19 cellular contexts compared by ENCODE assay signal in the genomic region with DNA sequence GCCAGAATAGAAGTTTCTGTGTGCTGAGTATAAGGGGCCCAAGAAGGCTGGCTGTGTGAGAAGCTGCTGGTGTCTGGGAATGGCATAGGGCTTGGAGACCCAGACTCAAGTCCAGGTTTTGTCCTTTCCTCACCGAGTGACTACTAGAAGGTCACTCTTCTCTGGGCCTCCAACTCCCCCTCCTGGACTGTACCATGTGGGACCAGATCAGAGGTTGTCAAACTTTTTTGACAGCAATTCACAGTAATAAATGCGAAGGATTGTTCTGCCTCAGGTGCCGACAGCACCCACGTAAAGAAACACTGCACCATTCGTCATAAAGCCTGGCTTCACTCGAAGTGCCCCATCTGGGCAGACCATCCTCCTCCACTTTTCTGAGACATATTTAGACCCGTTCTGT. TPM values are rescaled to one million over a fixed set of nuclear protein-coding genes. Genes with fewer than 3 reads are reported as not detected.
DNase-seq lines count a peak whose midpoint lies in the region; ATAC-seq and TF ChIP-seq lines count a peak whose summit lies in the region.
"Had no signal": no experiment of that assay in that cellular context is flagged by ENCODE, and none has a peak within 500 bp of the region (broad histone marks: within the 10 kb centered on the region; RNA-seq: fewer than 3 reads in every experiment).

No MANE protein-coding gene starts in this region.

- H4K20me1 ChIP-seq in BLaER1 treated with 17β-estradiol and CSF1 and Interleukin-3, amounts not matched to agents 10 nM and 100 nM, result no peaks in the 10 kb centered on the region

- H2BK5ac ChIP-seq in neuronal stem cell (ENCODE audit: low read length), result peak overlapping the region; percentile 2

- H4K91ac ChIP-seq in neuronal stem cell (ENCODE audit: low read depth, low read length, poor library complexity), result no peak overlapping the region

- ATAC-seq in right cardiac atrium, result no peak

- no peaks in the 10 kb centered on the region for H3K9me3 ChIP-seq in BLaER1 treated with 17β-estradiol and CSF1 and Interleukin-3, amounts not matched to agents 10 nM and 100 nM (replicated peaks in 1 of 11)
- no peaks in the 10 kb centered on the region for H3K9me3 ChIP-seq in SJCRH30 (replicated peaks)
- no peaks in the 10 kb centered on the region for H3K9me3 ChIP-seq in neuronal stem cell (replicated peaks in 1 of 2; ENCODE audit: control insufficient read depth in 2 of 2, insufficient read depth in 1 of 2, low read depth in 1 of 2, low read length in 2 of 2)
- no peaks in the 10 kb centered on the region for H3K9me3 ChIP-seq in right cardiac atrium (ENCODE audit: control insufficient read depth, low read length)
- H3K9me3 ChIP-seq: HAP-1 had no signal

- peak overlapping the region in 6 of 11 experiments; percentile 39 to 81 (median 79); a peak in 12 of 22 replicates for H3K27ac ChIP-seq in BLaER1 treated with 17β-estradiol and CSF1 and Interleukin-3, amounts not matched to agents 10 nM and 100 nM
- H3K27ac ChIP-seq in SJCRH30 (peak overlapping the region; percentile 98), neuronal stem cell (replicated peaks; ENCODE audit: low read length) (no peak overlapping the region), right cardiac atrium (ENCODE audit: low read length) (no peak overlapping the region)

- no peak overlapping the region for H3K14ac ChIP-seq in neuronal stem cell (ENCODE audit: low read length)

- no peaks in the 10 kb centered on the region for H3K79me1 ChIP-seq in neuronal stem cell (ENCODE audit: low read depth, low read length)

- intact Hi-C loops in right cardiac atrium (cut with DNase I), result no loop called here

- no peak overlapping the region for H2BK15ac ChIP-seq in neuronal stem cell (ENCODE audit: low read length)

- H3K4me1 ChIP-seq in BLaER1 treated with 17β-estradiol and CSF1 and Interleukin-3, amounts not matched to agents 10 nM and 100 nM, result peaks cover 42 to 69% (median 52%) of the 10 kb centered on the region in 10 experiments
- peaks cover 57% of the 10 kb centered on the region for H3K4me1 ChIP-seq in SJCRH30
- peaks cover 0 to 13% of the 10 kb centered on the region in 2 donors for H3K4me1 ChIP-seq in neuronal stem cell (ENCODE audit: control insufficient read depth in 2 of 2, insufficient read depth in 1 of 2, low read depth in 1 of 2, low read length in 2 of 2)
- H3K4me1 ChIP-seq in right cardiac atrium (ENCODE audit: control insufficient read depth, insufficient read depth, low read length), result peaks cover 11% of the 10 kb centered on the region

- no peak overlapping the region for H2BK120ac ChIP-seq in neuronal stem cell (ENCODE audit: low read depth, low read length)

- peaks cover 0 to 3% (median 0%) of the 10 kb centered on the region in 11 experiments; a peak in 1 of 22 replicates for H3K27me3 ChIP-seq in BLaER1 treated with 17β-estradiol and CSF1 and Interleukin-3, amounts not matched to agents 10 nM and 100 nM
- H3K27me3 ChIP-seq in SJCRH30 (no peaks in the 10 kb centered on the region), neuronal stem cell (ENCODE audit: control insufficient read depth in 3 of 3, insufficient read depth in 3 of 3, low read depth in 1 of 3, low read length in 3 of 3) (peaks cover 0 to 41% (median 0%) of the 10 kb centered on the region in 3 experiments), right cardiac atrium (ENCODE audit: control insufficient read depth, insufficient read depth) (no peaks in the 10 kb centered on the region)

- H2AFZ ChIP-seq in neuronal stem cell (ENCODE audit: low read length), result no peak overlapping the region

- no CpG with 5 or more reads among the region's 7 CpGs for WGBS in neuronal stem cell (ENCODE audit: extremely low coverage in 2 of 2, insufficient read length in 2 of 2, insufficient replicate concordance in 1 of 2), 2 donors
- 87% methylated on average over 7 of the region's 7 CpGs for WGBS in right cardiac atrium

- no peak overlapping the region for H3K23ac ChIP-seq in neuronal stem cell (ENCODE audit: low read depth, low read length, poor library complexity)

- H4K8ac ChIP-seq in neuronal stem cell (ENCODE audit: low read depth, low read length), result no peak overlapping the region

- peak; percentile 21 for TF ChIP-seq CTCF in epithelial cell of proximal tubule (conservative IDR thresholded peaks at IDR 0.05; ENCODE audit: low read depth, low read length)

- DNase-seq in SJCRH30, result no peak
- DNase-seq in epithelial cell of proximal tubule (ENCODE audit: low read depth), result no peak
- no peak for DNase-seq in neuronal stem cell (ENCODE audit: low spot score)
- DNase-seq in right cardiac atrium, result no peak
- no peak for DNase-seq in stimulated activated CD4-positive, alpha-beta T cell treated with anti-CD3 and anti-CD28 coated beads, Interleukin-12 subunit alpha, Interleukin-12 subunit beta, amount 100 ng/mL, for 4 hours
- DNase-seq in activated T-cell treated with anti-CD3 and anti-CD28 coated beads, Interleukin-2, amount 50 U/mL, for 1 hour, result no peak
- DNase-seq in NCI-H2171 treated with DMSO at 0.1 percent for 48 hours (lab: John Stamatoyannopoulos, UW), result no peak
- DNase-seq: COR-L47; DMS153; IMR-90; NCI-H146; NCI-H345; NCI-H526 treated with DMSO at 0.1 percent for 48 hours; NK-92 treated with Interleukin-12 subunit alpha and Interleukin-12 subunit beta, amount 100 ng/mL, for 24 hours; OCI-M1 had no signal

- H3K18ac ChIP-seq in neuronal stem cell (ENCODE audit: low read length), result no peak overlapping the region

- H3K36me3 ChIP-seq in BLaER1 treated with 17β-estradiol and CSF1 and Interleukin-3, amounts not matched to agents 10 nM and 100 nM, result no peaks in the 10 kb centered on the region
- H3K36me3 ChIP-seq in SJCRH30 (no peaks in the 10 kb centered on the region), neuronal stem cell (replicated peaks in 1 of 2; ENCODE audit: control insufficient read depth in 2 of 2, insufficient read depth in 2 of 2, low read length in 2 of 2) (no peaks in the 10 kb centered on the region)
- H3K36me3 ChIP-seq: HAP-1 had no signal

- H3K4me2 ChIP-seq in BLaER1 treated with 17β-estradiol and CSF1 and Interleukin-3, amounts not matched to agents 10 nM and 100 nM, result peak overlapping the region; percentile 35 to 96 (median 78); a peak in 19 of 22 replicates
- no peak overlapping the region for H3K4me2 ChIP-seq in neuronal stem cell (ENCODE audit: insufficient read depth, low read length, poor library complexity, severe bottlenecking)

- H3K9ac ChIP-seq in BLaER1 treated with 17β-estradiol and CSF1 and Interleukin-3, amounts not matched to agents 10 nM and 100 nM, result peak overlapping the region in 5 of 11 experiments; percentile 35 to 67 (median 55); a peak in 7 of 22 replicates
- no peak overlapping the region for H3K9ac ChIP-seq in neuronal stem cell (ENCODE audit: low read depth, low read length, poor library complexity)

- H3K4me3 ChIP-seq in BLaER1 treated with 17β-estradiol and CSF1 and Interleukin-3, amounts not matched to agents 10 nM and 100 nM, result no peak overlapping the region
- H3K4me3 ChIP-seq in SJCRH30 (no peak overlapping the region), epithelial cell of proximal tubule (ENCODE audit: low read depth, low read length) (no peak overlapping the region), neuronal stem cell (ENCODE audit: low read length in 2 of 2) (no peak overlapping the region), right cardiac atrium (ENCODE audit: low read length) (no peak overlapping the region)
- H3K4me3 ChIP-seq: HAP-1 had no signal

- no peak overlapping the region for H2BK12ac ChIP-seq in neuronal stem cell (ENCODE audit: low read length)

- H2AK5ac ChIP-seq in neuronal stem cell (ENCODE audit: low read depth, low read length), result peak overlapping the region; percentile 5

- no peak overlapping the region for H3K4ac ChIP-seq in neuronal stem cell (ENCODE audit: low read length)

RNA-seq across cellular contexts. Expression of gene PKP1, which starts 29.0 kb away (rescaled TPM):
- total RNA-seq in SJCRH30 (2014; rRNA removed; shearing (Covaris generic)), result not detected in 2 replicates
- total RNA-seq in epithelial cell of proximal tubule (1.5 and 2.8 TPM in 2 replicates), right cardiac atrium (under 1 TPM in 2 of 4 donors, not detected in 2; 0.03 to 0.22 TPM)
- 0.04 TPM for polyA plus RNA-seq in neuronal stem cell (2013, experiment 1 of 2)
- polyA plus RNA-seq in neuronal stem cell (2013, experiment 2 of 2), result 0.03 TPM
- 0.02 TPM for polyA plus RNA-seq in right cardiac atrium
- total RNA-seq: A172 had no signal
- polyA plus RNA-seq: CD14-positive monocyte had no signal

Comparison
In these comparisons a context has a peak if more than half of its experiments do, and no peak if none do; other contexts are left out.
1. H3K27ac ChIP-seq: peak in BLaER1 treated with 17β-estradiol and CSF1 and Interleukin-3, amounts not matched to agents 10 nM and 100 nM (6 of 11) and SJCRH30 (single experiment); none in neuronal stem cell (single experiment) and right cardiac atrium (single experiment).